In the genomic region with DNA sequence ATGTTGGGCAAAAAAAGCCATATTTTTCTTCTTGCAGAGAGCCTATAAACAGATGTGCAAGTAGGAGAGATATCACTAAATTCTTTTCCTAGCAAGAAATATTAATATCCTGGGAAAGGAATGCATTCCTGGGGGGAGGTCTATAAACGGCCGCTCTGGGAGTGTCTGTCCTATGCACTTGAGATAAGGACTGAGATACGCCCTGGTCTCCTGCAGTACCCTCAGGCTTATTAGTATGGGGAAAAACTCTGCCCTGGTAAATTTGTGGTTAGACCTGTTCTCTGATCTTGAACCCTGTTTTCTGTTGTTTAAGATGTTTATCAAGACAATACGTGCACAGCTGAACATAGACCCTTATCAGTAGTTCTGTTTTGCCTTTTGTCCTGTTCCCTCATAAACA, we compare ENCODE assay signal across 1 cellular context.
TF ChIP-seq lines count a peak whose summit lies in the region.

No MANE protein-coding gene starts in this region.

TF ChIP-seq in K562, 482 proteins besides CTCF, POLR2A, EP300 and RAD21 (continued from another document):
- TF ChIP-seq ZNF280B (CRISPR knock-in tag; IDR thresholded peaks at IDR 0.05) (peak; percentile 56; the same call in 1 of the 2 replicates), CBX5 (IDR thresholded peaks at IDR 0.05; ENCODE audit: borderline replicate concordance, low read depth) (peak; percentile 86), TRIM28 (IDR thresholded peaks at IDR 0.05) (peak; percentile 73), KDM1A (IDR thresholded peaks at IDR 0.05) (0 out of 4 replicates have a peak, but pooled peaks of 1 of the 2 experiments have one; percentile 12)
TF ChIP-seq in K562: peak in this region for 6; not testable (repeated sequence) for 476.
